17 cellular contexts compared by ENCODE assay signal in genomic region chr16:30447512-30448226, GRCh38. TPM values are rescaled to one million over a fixed set of nuclear protein-coding genes. Genes with fewer than 3 reads are reported as not detected.
A peak's percentile ranks its signal among the peaks of the same experiment; 100 is the strongest.
DNase-seq lines count a peak whose midpoint lies in the region; ATAC-seq and TF ChIP-seq lines count a peak whose summit lies in the region.
"Had no signal": no experiment of that assay in that cellular context is flagged by ENCODE, and none has a peak within 500 bp of the region (broad histone marks: within the 10 kb centered on the region; RNA-seq: fewer than 3 reads in every experiment).

No MANE protein-coding gene starts in this region.

- no peaks in the 10 kb centered on the region for H3K27me3 ChIP-seq in stomach
- H3K27me3 ChIP-seq: tibial nerve had no signal

- peak overlapping the region; percentile 32 to 98 (median 64) for H3K27ac ChIP-seq in stomach
- H3K27ac ChIP-seq: coronary artery, WERI-Rb-1 had no signal

- no peak for TF ChIP-seq EP300 in stomach (IDR thresholded peaks at IDR 0.05)

- H3K4me1 ChIP-seq in stomach: peaks cover 19 to 52% (median 46%) of the 10 kb centered on the region in 4 donors

- no peak overlapping the region for H3K4me3 ChIP-seq in stomach
- H3K4me3 ChIP-seq: coronary artery, skin epidermis, tibial nerve had no signal

- no peak for ATAC-seq in HG02852 (IDR thresholded peaks at IDR 0.05; ENCODE audit: unreplicated experiment)

- H3K4me3 Mint-ChIP-seq in activated CD4-positive, alpha-beta T cell treated with anti-CD3 and anti-CD28 coated beads, Interleukin-2, amount 10 ng/mL, durations not matched to agents 24 days and 14 days: no peak overlapping the region

- WGBS in stomach, 5 donors: 42 to 69% (median 47%) methylated on average over 12 of the region's 12 CpGs

- TF ChIP-seq CTCF in stomach (IDR thresholded peaks at IDR 0.05): no peak

- DNase-seq in activated CD4-positive, alpha-beta T cell treated with anti-CD3 and anti-CD28 coated beads, Interleukin-2, amount 10 ng/mL, durations not matched to agents 24 days and 14 days: no peak
- no peak for DNase-seq in activated CD4-positive, alpha-beta T cell treated with anti-CD3 and anti-CD28 coated beads, Interleukin-2, amount 50 U/mL, for 1 hour
- DNase-seq in kidney glomerular epithelial cell (lab: John Stamatoyannopoulos, UW) (peak; percentile 3), stomach (no peak), NCI-H1092 treated with DMSO at 0.1 percent for 48 hours (lab: John Stamatoyannopoulos, UW) (no peak)
- DNase-seq: activated gamma-delta T cell, NCI-H1092, NCI-H748 treated with DMSO at 0.1 percent for 48 hours, nucleus accumbens, SW 1271, WERI-Rb-1 had no signal

- peak overlapping the region; percentile 34 for H3K27ac Mint-ChIP-seq in activated CD4-positive, alpha-beta T cell treated with anti-CD3 and anti-CD28 coated beads, Interleukin-2, amount 10 ng/mL, durations not matched to agents 24 days and 14 days

- H3K4me1 Mint-ChIP-seq in activated CD4-positive, alpha-beta T cell treated with anti-CD3 and anti-CD28 coated beads, Interleukin-2, amount 10 ng/mL, durations not matched to agents 24 days and 14 days: peaks cover 42% of the 10 kb centered on the region

- intact Hi-C loops in activated CD4-positive, alpha-beta T cell treated with anti-CD3 and anti-CD28 coated beads, Interleukin-2, amount 10 ng/mL, durations not matched to agents 24 days and 14 days (cut with micrococcal nuclease): no loop called here
- intact Hi-C loops in stomach (cut with DNase I; ENCODE audit: low total_unique reads): no loop called here

- H3K27me3 Mint-ChIP-seq in activated CD4-positive, alpha-beta T cell treated with anti-CD3 and anti-CD28 coated beads, Interleukin-2, amount 10 ng/mL, durations not matched to agents 24 days and 14 days: no peaks in the 10 kb centered on the region

- H3K36me3 Mint-ChIP-seq in activated CD4-positive, alpha-beta T cell treated with anti-CD3 and anti-CD28 coated beads, Interleukin-2, amount 10 ng/mL, durations not matched to agents 24 days and 14 days (ENCODE audit: low read depth): peaks cover 26% of the 10 kb centered on the region

- peaks cover 3 to 16% (median 8%) of the 10 kb centered on the region in 4 donors for H3K36me3 ChIP-seq in stomach

- TF ChIP-seq POLR2A in stomach (IDR thresholded peaks at IDR 0.05): no peak

- H3K9me3 Mint-ChIP-seq in activated CD4-positive, alpha-beta T cell treated with anti-CD3 and anti-CD28 coated beads, Interleukin-2, amount 10 ng/mL, durations not matched to agents 24 days and 14 days: no peaks in the 10 kb centered on the region

- no peaks in the 10 kb centered on the region for H3K9me3 ChIP-seq in stomach
- H3K9me3 ChIP-seq: tibial nerve had no signal

RNA-seq across cellular contexts. Expression of gene SEPHS2, which starts 2.0 kb away (rescaled TPM):
- 79.7 and 80.2 TPM in 2 replicates for total RNA-seq in activated CD4-positive, alpha-beta T cell treated with anti-CD3 and anti-CD28 coated beads, Interleukin-2, amount 10 ng/mL, durations not matched to agents 24 days and 14 days
- 100 to 1,000 TPM in 1 of 5 donors, 10 to 100 TPM in 4; 30.7 to 167 (median 41.4) TPM for total RNA-seq in stomach
- polyA plus RNA-seq in stomach: 10 to 100 TPM; 36.8 to 66.1 (median 61.1) TPM

RNA-seq across cellular contexts. Expression of gene DCTPP1, which starts 17.8 kb away (rescaled TPM):
- 167 and 176 TPM in 2 replicates for total RNA-seq in activated CD4-positive, alpha-beta T cell treated with anti-CD3 and anti-CD28 coated beads, Interleukin-2, amount 10 ng/mL, durations not matched to agents 24 days and 14 days
- 10 to 100 TPM in 4 of 5 donors, not detected in 1; 15.5 to 47.8 (median 27.1) TPM for total RNA-seq in stomach
- polyA plus RNA-seq in stomach: 10 to 100 TPM; 28.0 to 50.2 (median 50.1) TPM

RNA-seq across cellular contexts. Expression of gene ITGAL, which starts 24.9 kb away (rescaled TPM):
- total RNA-seq in activated CD4-positive, alpha-beta T cell treated with anti-CD3 and anti-CD28 coated beads, Interleukin-2, amount 10 ng/mL, durations not matched to agents 24 days and 14 days: 264 and 267 TPM in 2 replicates
- total RNA-seq in stomach: 100 to 1,000 TPM in 1 of 5 donors, 10 to 100 TPM in 2, 1 to 10 TPM in 2; 5.8 to 256 (median 11.3) TPM
- 1 to 10 TPM; 1.2 to 4.3 (median 1.2) TPM for polyA plus RNA-seq in stomach
- total RNA-seq: Daoy, glomerular endothelial cell had no signal

RNA-seq across cellular contexts. Expression of gene ZNF771, which starts 40.3 kb away (rescaled TPM):
- 8.6 and 10.3 TPM in 2 replicates for total RNA-seq in activated CD4-positive, alpha-beta T cell treated with anti-CD3 and anti-CD28 coated beads, Interleukin-2, amount 10 ng/mL, durations not matched to agents 24 days and 14 days
- total RNA-seq in stomach: 10 to 100 TPM in 2 of 5 donors, 1 to 10 TPM in 3; 1.2 to 28.7 (median 6.7) TPM
- 10 to 100 TPM in 1 of 3 donors, 1 to 10 TPM in 2; 3.4 to 11.0 (median 6.5) TPM for polyA plus RNA-seq in stomach

RNA-seq across cellular contexts. Expression of gene ZNF48, which starts 52.4 kb away (rescaled TPM):
- total RNA-seq in activated CD4-positive, alpha-beta T cell treated with anti-CD3 and anti-CD28 coated beads, Interleukin-2, amount 10 ng/mL, durations not matched to agents 24 days and 14 days: 16.5 and 18.3 TPM in 2 replicates
- 10 to 100 TPM in 1 of 5 donors, 1 to 10 TPM in 4; 4.0 to 33.6 (median 5.4) TPM for total RNA-seq in stomach
- 1 to 10 TPM; 3.9 to 5.5 (median 4.6) TPM for polyA plus RNA-seq in stomach
